In the genomic region with DNA sequence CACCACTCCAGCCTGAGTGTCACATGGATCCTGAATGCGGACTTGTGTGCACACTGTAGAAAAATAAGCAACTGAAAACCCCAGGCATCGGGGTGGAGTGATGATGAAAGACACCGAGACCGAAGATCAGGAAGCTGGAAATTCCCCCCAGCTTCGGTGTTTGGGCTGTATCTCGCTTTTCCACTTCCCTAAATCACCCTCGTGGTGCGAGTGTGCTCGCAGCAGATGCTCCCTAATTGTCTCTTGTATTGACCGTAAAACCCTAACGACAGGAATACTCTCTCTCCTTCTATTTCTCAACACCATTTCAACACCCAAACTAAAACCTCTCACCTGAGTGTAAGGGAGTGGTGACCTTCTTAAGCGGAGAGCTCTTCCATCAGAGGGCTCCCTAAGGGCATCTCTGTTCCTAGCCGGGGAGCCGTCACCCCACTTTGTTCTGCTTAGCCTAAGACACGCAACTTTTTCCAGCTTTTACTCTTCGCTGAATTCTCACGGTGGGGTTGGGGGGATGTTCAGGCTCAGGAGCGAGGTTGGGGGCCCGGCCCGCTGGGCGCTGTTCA, we compare ENCODE assay signal across 1 cellular context.
TF ChIP-seq lines count a peak whose summit lies in the region.

No MANE protein-coding gene starts in this region.

TF ChIP-seq in H1, 55 proteins besides CTCF, POLR2A, EP300 and RAD21 (continued from another document):
- TF ChIP-seq KDM5A (IDR thresholded peaks at IDR 0.05; ENCODE audit: low read length) (no peak), EZH2 (IDR thresholded peaks at IDR 0.05; ENCODE audit: low read depth, low read length, severe bottlenecking) (no peak), KDM1A (IDR thresholded peaks at IDR 0.05; ENCODE audit: borderline replicate concordance, low read length) (no peak), CHD2 (IDR thresholded peaks at IDR 0.05; ENCODE audit: low read length) (no peak), HDAC6 (IDR thresholded peaks at IDR 0.05; ENCODE audit: low read depth, low read length) (no peak), RFX5 (IDR thresholded peaks at IDR 0.05; ENCODE audit: borderline replicate concordance, low read depth, low read length) (no peak), SUZ12 (IDR thresholded peaks at IDR 0.05; ENCODE audit: low read length) (no peak; the same call in 1 of the 2 replicates), NRF1 (IDR thresholded peaks at IDR 0.05; ENCODE audit: low read depth, low read length) (no peak), POLR2AphosphoS5 (IDR thresholded peaks at IDR 0.05; ENCODE audit: low read depth, low read length) (no peak), SAP30 (IDR thresholded peaks at IDR 0.05; ENCODE audit: insufficient read depth, insufficient replicate concordance, low read length) (no peak), ASH2L (IDR thresholded peaks at IDR 0.05; ENCODE audit: low read length) (no peak), BACH1 (IDR thresholded peaks at IDR 0.05; ENCODE audit: low read length) (no peak), RNF2 (IDR thresholded peaks at IDR 0.05; ENCODE audit: borderline replicate concordance, low read depth, low read length, missing control alignments, poor library complexity, severe bottlenecking) (no peak), MAFK (IDR thresholded peaks at IDR 0.05; ENCODE audit: low read depth, low read length) (no peak), CHD1 (IDR thresholded peaks at IDR 0.05; ENCODE audit: low read depth, low read length) (no peak), TBP (IDR thresholded peaks at IDR 0.05; ENCODE audit: low read depth, low read length) (no peak), GABPA (IDR thresholded peaks at IDR 0.05; ENCODE audit: borderline replicate concordance, insufficient read depth, low read length) (no peak), NANOG (IDR thresholded peaks at IDR 0.05; ENCODE audit: insufficient read depth, low read depth, low read length, poor library complexity, severe bottlenecking) (no peak), SIX5 (IDR thresholded peaks at IDR 0.05; ENCODE audit: low read depth, low read length) (no peak)
